11 cellular contexts compared by ENCODE assay signal in the genomic region with DNA sequence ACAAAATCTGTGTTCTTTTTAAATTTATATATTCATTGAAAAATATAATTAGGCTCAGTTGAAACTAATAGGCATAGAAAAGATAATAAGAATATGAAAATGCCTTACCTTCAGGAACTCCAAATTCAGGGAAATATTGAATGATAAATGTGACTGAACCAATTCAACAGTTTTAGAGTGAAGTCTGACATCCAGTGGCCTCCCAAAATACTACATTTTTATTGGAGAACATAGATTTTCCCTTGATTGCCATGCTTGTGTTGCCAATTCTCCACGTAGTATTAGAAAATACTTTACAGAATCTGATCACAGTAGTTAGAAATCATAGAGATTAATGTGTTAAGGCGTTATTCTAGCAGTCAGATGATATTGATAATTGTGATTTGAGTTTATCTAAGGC.
DNase-seq lines count a peak whose midpoint lies in the region; ATAC-seq and TF ChIP-seq lines count a peak whose summit lies in the region.
"Had no signal": no experiment of that assay in that cellular context is flagged by ENCODE, and none has a peak within 500 bp of the region (broad histone marks: within the 10 kb centered on the region; RNA-seq: fewer than 3 reads in every experiment).

No MANE protein-coding gene starts in this region.

- no peaks in the 10 kb centered on the region for H3K4me1 Mint-ChIP-seq in activated CD8-positive, alpha-beta T cell treated with anti-CD3 and anti-CD28 coated beads for 36 hours (ENCODE audit: low read depth)

- POLR2A ChIA-PET in activated CD8-positive, alpha-beta T cell treated with anti-CD3 and anti-CD28 coated beads for 36 hours (lab: Charles Lee) = no interaction called here

- intact Hi-C loops in activated CD8-positive, alpha-beta T cell treated with anti-CD3 and anti-CD28 coated beads for 36 hours (cut with micrococcal nuclease) = loop anchor here (5.0 kb wide), 3 partner anchors 1259 to 1774 kb away; no protein-coding TSS in a partner anchor
- intact Hi-C loops in heart right ventricle (cut with DNase I) = loop anchor here in 9 of 10 donors (5.0 to 10.0 kb wide), 4 partner anchors 1426 to 1776 kb away; no protein-coding TSS in a partner anchor

- DNase-seq in Ammon's horn (ENCODE audit: low spot score) (peak; percentile 28), LNCaP clone FGC (ENCODE audit: low read depth) (no peak), astrocyte of the hippocampus (ENCODE audit: low read depth, low spot score) (peak; percentile 14), kidney glomerular epithelial cell (lab: John Stamatoyannopoulos, UW) (peak; percentile 28), D341Med (ENCODE audit: low spot score) (no peak), heart right ventricle (no peak)
- DNase-seq in effector memory CD4-positive, alpha-beta T cell = no peak
- DNase-seq in activated CD8-positive, alpha-beta T cell treated with anti-CD3 and anti-CD28 coated beads for 36 hours = no peak
- DNase-seq: Caco-2, left colon, retina had no signal

- 47 to 54% methylated on average over 2 of the region's 2 CpGs for WGBS in heart right ventricle, 2 donors

- H3K9me3 Mint-ChIP-seq in activated CD8-positive, alpha-beta T cell treated with anti-CD3 and anti-CD28 coated beads for 36 hours = no peaks in the 10 kb centered on the region

- no peaks in the 10 kb centered on the region for H3K9me3 ChIP-seq in effector memory CD4-positive, alpha-beta T cell (ENCODE audit: control insufficient read depth, low read length)
- H3K9me3 ChIP-seq in heart right ventricle = no peaks in the 10 kb centered on the region
- H3K9me3 ChIP-seq: Caco-2 had no signal

- ATAC-seq in activated CD8-positive, alpha-beta T cell treated with anti-CD3 and anti-CD28 coated beads for 36 hours = no peak
- no peak for ATAC-seq in heart right ventricle
- ATAC-seq: left colon had no signal

- H3K27ac ChIP-seq in effector memory CD4-positive, alpha-beta T cell (ENCODE audit: insufficient read depth, low read length, poor library complexity, severe bottlenecking) = no peak overlapping the region
- H3K27ac ChIP-seq in heart right ventricle = no peak overlapping the region

- no peaks in the 10 kb centered on the region for H3K4me1 ChIP-seq in effector memory CD4-positive, alpha-beta T cell (ENCODE audit: control insufficient read depth, insufficient read depth, low read length, poor library complexity, severe bottlenecking)
- H3K4me1 ChIP-seq in heart right ventricle = no peaks in the 10 kb centered on the region
- H3K4me1 ChIP-seq: Caco-2 had no signal

- TF ChIP-seq CTCF in LNCaP clone FGC (IDR thresholded peaks at IDR 0.05; ENCODE audit: control insufficient read depth, extremely low read depth, insufficient read depth) (peak; percentile 36), heart right ventricle (IDR thresholded peaks at IDR 0.05) (peak in 1 of 9 donors; percentile 13)
- TF ChIP-seq CTCF in activated CD8-positive, alpha-beta T cell treated with anti-CD3 and anti-CD28 coated beads for 36 hours (IDR thresholded peaks at IDR 0.05) = no peak

- no peak overlapping the region for H3K4me3 ChIP-seq in LNCaP clone FGC (ENCODE audit: low read depth, low read length)
- H3K4me3 ChIP-seq in effector memory CD4-positive, alpha-beta T cell (ENCODE audit: insufficient read depth, low read depth, low read length, poor library complexity, severe bottlenecking) = no peak overlapping the region
- no peak overlapping the region for H3K4me3 ChIP-seq in heart right ventricle

- no peak overlapping the region for H3K27ac Mint-ChIP-seq in activated CD8-positive, alpha-beta T cell treated with anti-CD3 and anti-CD28 coated beads for 36 hours

- H3K36me3 ChIP-seq in effector memory CD4-positive, alpha-beta T cell (ENCODE audit: control insufficient read depth, insufficient read depth, low read length) = no peaks in the 10 kb centered on the region
- no peaks in the 10 kb centered on the region for H3K36me3 ChIP-seq in heart right ventricle

- CTCF ChIA-PET in activated CD8-positive, alpha-beta T cell treated with anti-CD3 and anti-CD28 coated beads for 36 hours (lab: Charles Lee) = no interaction called here

- H3K4me3 Mint-ChIP-seq in activated CD8-positive, alpha-beta T cell treated with anti-CD3 and anti-CD28 coated beads for 36 hours = no peak overlapping the region

- H3K36me3 Mint-ChIP-seq in activated CD8-positive, alpha-beta T cell treated with anti-CD3 and anti-CD28 coated beads for 36 hours (ENCODE audit: low read depth) = no peaks in the 10 kb centered on the region

- peaks cover 5% of the 10 kb centered on the region for H3K27me3 Mint-ChIP-seq in activated CD8-positive, alpha-beta T cell treated with anti-CD3 and anti-CD28 coated beads for 36 hours

- no peaks in the 10 kb centered on the region for H3K27me3 ChIP-seq in effector memory CD4-positive, alpha-beta T cell (replicated peaks; ENCODE audit: control insufficient read depth, insufficient read depth, low read length, poor library complexity, severe bottlenecking)
- peaks cover 0 to 22% (median 1%) of the 10 kb centered on the region in 7 donors for H3K27me3 ChIP-seq in heart right ventricle

Comparison
In these comparisons a context has a peak if more than half of its experiments do, and no peak if none do; other contexts are left out.
1. DNase-seq: peak in Ammon's horn (single experiment), astrocyte of the hippocampus (single experiment) and kidney glomerular epithelial cell (single experiment); none in LNCaP clone FGC (single experiment), D341Med (single experiment), effector memory CD4-positive, alpha-beta T cell (0 of 3), activated CD8-positive, alpha-beta T cell treated with anti-CD3 and anti-CD28 coated beads for 36 hours (single experiment) and heart right ventricle (0 of 2).